In the genomic region with DNA sequence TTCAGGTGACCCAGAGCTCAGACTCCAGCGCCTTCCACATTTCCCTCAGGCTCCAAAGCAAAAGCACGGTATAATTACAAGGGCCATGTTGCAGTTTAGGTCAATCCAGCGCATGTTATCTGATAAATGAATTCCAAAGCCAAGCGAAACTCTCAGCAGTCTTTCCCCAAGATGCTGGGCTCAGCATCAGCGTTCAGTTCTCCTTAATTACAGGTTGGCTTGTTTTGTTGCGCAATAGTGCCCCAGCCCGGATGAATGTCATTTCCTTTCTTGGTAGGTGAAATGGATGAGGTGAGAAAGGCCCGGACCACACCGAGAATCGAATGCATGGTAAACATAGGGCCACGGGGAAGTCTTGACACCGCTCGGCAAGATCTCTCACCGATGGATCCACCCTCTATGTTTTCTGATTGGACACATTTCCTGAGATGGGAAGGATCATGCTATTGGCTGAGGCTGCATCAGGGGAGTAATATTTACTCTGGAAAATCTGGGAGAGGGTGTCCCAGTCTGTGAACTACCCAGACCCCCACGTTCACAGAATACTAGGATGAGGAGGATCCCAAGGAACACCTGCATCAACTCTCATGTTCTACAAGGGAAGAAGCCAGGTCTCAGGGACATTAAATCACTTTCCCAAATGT, we compare ENCODE assay signal across 28 cellular contexts.
DNase-seq lines count a peak whose midpoint lies in the region; ATAC-seq and TF ChIP-seq lines count a peak whose summit lies in the region.
"Had no signal": no experiment of that assay in that cellular context is flagged by ENCODE, and none has a peak within 500 bp of the region (broad histone marks: within the 10 kb centered on the region; RNA-seq: fewer than 3 reads in every experiment).

No MANE protein-coding gene starts in this region.

- POLR2A ChIA-PET in CD4-positive, alpha-beta memory T cell (lab: Charles Lee; ENCODE audit: partially characterized antibody): interaction anchor here (0.6 kb wide), 1 partner anchor 232 kb away, joined by 3 read pairs; no protein-coding TSS in a partner anchor
- POLR2A ChIA-PET in activated CD4-positive, alpha-beta memory T cell treated with anti-CD3 and anti-CD28 coated beads, Interleukin-2, amount 10 ng/mL, durations not matched to agents 7 days and 5 days (lab: Charles Lee): interaction anchor here (0.8 kb wide), 1 partner anchor 26 kb away, joined by 3 read pairs; no protein-coding TSS in a partner anchor
- POLR2A ChIA-PET in activated CD4-positive, alpha-beta T cell treated with anti-CD3 and anti-CD28 coated beads for 36 hours (lab: Charles Lee): interaction anchor here (0.6 kb wide), 1 partner anchor 18 kb away, joined by 5 read pairs; no protein-coding TSS in a partner anchor

- no peak for ATAC-seq in activated CD4-positive, alpha-beta T cell treated with anti-CD3 and anti-CD28 coated beads for 36 hours
- ATAC-seq: activated T-helper 17 cell treated with anti-CD3 and anti-CD28 coated beads, Interleukin-2, amount 50 U/mL, for 72 hours; gastrocnemius medialis; pancreas had no signal

- DNase-seq in CD4-positive, alpha-beta memory T cell: peak in 4 of 5 donors; percentile 12 to 42 (median 24)
- DNase-seq in ELF-1 (ENCODE audit: low read depth, low spot score): peak; percentile 69
- DNase-seq in activated CD4-positive, alpha-beta memory T cell treated with anti-CD3 and anti-CD28 coated beads, Interleukin-2, amount 10 ng/mL, durations not matched to agents 7 days and 5 days: peak; percentile 45
- no peak for DNase-seq in activated CD4-positive, alpha-beta T cell treated with anti-CD3 and anti-CD28 coated beads for 36 hours
- no peak for DNase-seq in CD1c-positive myeloid dendritic cell (ENCODE audit: extremely low spot score)
- no peak for DNase-seq in NCI-H2029 (lab: John Stamatoyannopoulos, UW)
- DNase-seq: activated CD4-positive, CD25-positive, alpha-beta regulatory T cell treated with anti-CD3 and anti-CD28 coated beads, Interleukin-2, amount 50 U/mL, for 72 hours; anterior cingulate cortex; Calu3; DMS79; gastrocnemius medialis; GDM1; NCI-H1092 treated with DMSO at 0.1 percent for 48 hours; NCI-H2029 treated with DMSO at 0.1 percent for 48 hours; NCI-H345; NCI-H774; pancreas; SHP77 treated with DMSO at 0.1 percent for 48 hours; stimulated activated CD4-positive, alpha-beta T cell treated with anti-CD3 and anti-CD28 coated beads, Interleukin-2, amount 100 ng/mL, for 24 hours; stimulated activated CD8-positive, alpha-beta memory T cell treated with anti-CD3 and anti-CD28 coated beads, Interleukin-4, amount 100 ng/mL, for 48 hours; thyroid gland had no signal

- no peaks in the 10 kb centered on the region for H3K27me3 Mint-ChIP-seq in CD4-positive, alpha-beta memory T cell
- no peaks in the 10 kb centered on the region for H3K27me3 Mint-ChIP-seq in activated CD4-positive, alpha-beta memory T cell treated with anti-CD3 and anti-CD28 coated beads, Interleukin-2, amount 10 ng/mL, durations not matched to agents 7 days and 5 days
- no peaks in the 10 kb centered on the region for H3K27me3 Mint-ChIP-seq in activated CD4-positive, alpha-beta T cell treated with anti-CD3 and anti-CD28 coated beads for 36 hours
- H3K27me3 Mint-ChIP-seq: activated naive CD8-positive, alpha-beta T cell; activated T-helper 17 cell treated with anti-CD3 and anti-CD28 coated beads, Interleukin-2, amount 50 U/mL, for 72 hours had no signal

- H3K9me3 Mint-ChIP-seq in CD4-positive, alpha-beta memory T cell: no peaks in the 10 kb centered on the region
- no peaks in the 10 kb centered on the region for H3K9me3 Mint-ChIP-seq in activated CD4-positive, alpha-beta memory T cell treated with anti-CD3 and anti-CD28 coated beads, Interleukin-2, amount 10 ng/mL, durations not matched to agents 7 days and 5 days
- H3K9me3 Mint-ChIP-seq in activated CD4-positive, alpha-beta T cell treated with anti-CD3 and anti-CD28 coated beads for 36 hours (ENCODE audit: low read depth): no peaks in the 10 kb centered on the region
- H3K9me3 Mint-ChIP-seq: activated T-helper 17 cell treated with anti-CD3 and anti-CD28 coated beads, Interleukin-2, amount 50 U/mL, for 72 hours; T-helper 2 cell treated with Interferon-gamma antibody and Interleukin-4, amounts not matched to agents 5 μg/mL and 100 μg/mL, for 36 hours had no signal

- H3K36me3 Mint-ChIP-seq in CD4-positive, alpha-beta memory T cell: peaks cover 0 to 11% of the 10 kb centered on the region in 2 donors
- no peaks in the 10 kb centered on the region for H3K36me3 Mint-ChIP-seq in activated CD4-positive, alpha-beta memory T cell treated with anti-CD3 and anti-CD28 coated beads, Interleukin-2, amount 10 ng/mL, durations not matched to agents 7 days and 5 days (ENCODE audit: low read depth)
- no peaks in the 10 kb centered on the region for H3K36me3 Mint-ChIP-seq in activated CD4-positive, alpha-beta T cell treated with anti-CD3 and anti-CD28 coated beads for 36 hours (ENCODE audit: low read depth)
- H3K36me3 Mint-ChIP-seq: activated naive CD8-positive, alpha-beta T cell had no signal

- H3K4me1 ChIP-seq in CD4-positive, alpha-beta memory T cell (ENCODE audit: insufficient read depth, low read length): no peaks in the 10 kb centered on the region
- H3K4me1 ChIP-seq in neutrophil (ENCODE audit: control insufficient read depth in 1 of 2, insufficient read depth in 1 of 2, low read depth in 1 of 2, low read length in 1 of 2): peaks cover 12 to 17% of the 10 kb centered on the region in 2 experiments
- H3K4me1 ChIP-seq: gastrocnemius medialis, pancreas, thyroid gland had no signal

- H3K4me3 ChIP-seq in CD4-positive, alpha-beta memory T cell (ENCODE audit: low read length in 2 of 2): no peak overlapping the region
- H3K4me3 ChIP-seq in neutrophil (ENCODE audit: low read depth in 1 of 2, low read length in 1 of 2): no peak overlapping the region
- H3K4me3 ChIP-seq: gastrocnemius medialis, lung, pancreas, right atrium auricular region, thyroid gland had no signal

- TF ChIP-seq CTCF in neutrophil (IDR thresholded peaks at IDR 0.05): no peak

- H3K36me3 ChIP-seq in CD4-positive, alpha-beta memory T cell (ENCODE audit: insufficient read depth, low read length): no peaks in the 10 kb centered on the region
- H3K36me3 ChIP-seq in neutrophil: no peaks in the 10 kb centered on the region
- H3K36me3 ChIP-seq: gastrocnemius medialis, pancreas, right atrium auricular region, thyroid gland had no signal

- H3K4me1 Mint-ChIP-seq in CD4-positive, alpha-beta memory T cell: peaks cover 0 to 18% (median 4%) of the 10 kb centered on the region in 4 donors
- peaks cover 11% of the 10 kb centered on the region for H3K4me1 Mint-ChIP-seq in activated CD4-positive, alpha-beta memory T cell treated with anti-CD3 and anti-CD28 coated beads, Interleukin-2, amount 10 ng/mL, durations not matched to agents 7 days and 5 days
- no peaks in the 10 kb centered on the region for H3K4me1 Mint-ChIP-seq in activated CD4-positive, alpha-beta T cell treated with anti-CD3 and anti-CD28 coated beads for 36 hours
- H3K4me1 Mint-ChIP-seq: activated T-helper 17 cell treated with anti-CD3 and anti-CD28 coated beads, Interleukin-2, amount 50 U/mL, for 72 hours had no signal

- CTCF ChIA-PET in CD4-positive, alpha-beta memory T cell (lab: Charles Lee; ENCODE audit: partially characterized antibody): no interaction called here
- CTCF ChIA-PET in activated CD4-positive, alpha-beta memory T cell treated with anti-CD3 and anti-CD28 coated beads, Interleukin-2, amount 10 ng/mL, durations not matched to agents 7 days and 5 days (lab: Charles Lee): no interaction called here
- CTCF ChIA-PET in activated CD4-positive, alpha-beta T cell treated with anti-CD3 and anti-CD28 coated beads for 36 hours (lab: Charles Lee): no interaction called here

- H3K27ac ChIP-seq in CD4-positive, alpha-beta memory T cell (ENCODE audit: low read depth, low read length): no peak overlapping the region
- H3K27ac ChIP-seq in neutrophil: peak overlapping the region; percentile 56
- H3K27ac ChIP-seq: C4-2B, gastrocnemius medialis, pancreas, right atrium auricular region, thyroid gland had no signal

- no peaks in the 10 kb centered on the region for H3K27me3 ChIP-seq in CD4-positive, alpha-beta memory T cell (ENCODE audit: insufficient read depth, low read length)
- H3K27me3 ChIP-seq in neutrophil: no peaks in the 10 kb centered on the region
- H3K27me3 ChIP-seq: gastrocnemius medialis, pancreas, right atrium auricular region, thyroid gland had no signal

- H3K9me3 ChIP-seq in CD4-positive, alpha-beta memory T cell (ENCODE audit: control insufficient read depth in 1 of 2, low read length in 2 of 2): no peaks in the 10 kb centered on the region
- H3K9me3 ChIP-seq in neutrophil: no peaks in the 10 kb centered on the region
- H3K9me3 ChIP-seq: gastrocnemius medialis, pancreas, right atrium auricular region, thyroid gland had no signal

- H3K4me3 Mint-ChIP-seq in CD4-positive, alpha-beta memory T cell: peak overlapping the region in 2 of 8 donors; percentile 14 to 20
- no peak overlapping the region for H3K4me3 Mint-ChIP-seq in activated CD4-positive, alpha-beta memory T cell treated with anti-CD3 and anti-CD28 coated beads, Interleukin-2, amount 10 ng/mL, durations not matched to agents 7 days and 5 days
- no peak overlapping the region for H3K4me3 Mint-ChIP-seq in activated CD4-positive, alpha-beta T cell treated with anti-CD3 and anti-CD28 coated beads for 36 hours
- H3K4me3 Mint-ChIP-seq: activated naive CD8-positive, alpha-beta T cell; activated T-helper 17 cell treated with anti-CD3 and anti-CD28 coated beads, Interleukin-2, amount 50 U/mL, for 72 hours; T-helper 2 cell treated with Interferon-gamma antibody and Interleukin-4, amounts not matched to agents 5 μg/mL and 100 μg/mL, for 36 hours had no signal

- peak overlapping the region in 5 of 7 donors; percentile 11 to 79 (median 48) for H3K27ac Mint-ChIP-seq in CD4-positive, alpha-beta memory T cell
- H3K27ac Mint-ChIP-seq in activated CD4-positive, alpha-beta memory T cell treated with anti-CD3 and anti-CD28 coated beads, Interleukin-2, amount 10 ng/mL, durations not matched to agents 7 days and 5 days: no peak overlapping the region
- H3K27ac Mint-ChIP-seq in activated CD4-positive, alpha-beta T cell treated with anti-CD3 and anti-CD28 coated beads for 36 hours: no peak overlapping the region
- H3K27ac Mint-ChIP-seq: activated naive CD8-positive, alpha-beta T cell; activated T-helper 17 cell treated with anti-CD3 and anti-CD28 coated beads, Interleukin-2, amount 50 U/mL, for 72 hours; T-helper 2 cell treated with Interferon-gamma antibody and Interleukin-4, amounts not matched to agents 5 μg/mL and 100 μg/mL, for 36 hours had no signal

- intact Hi-C loops in CD4-positive, alpha-beta memory T cell (cut with micrococcal nuclease): no loop called here
- intact Hi-C loops in activated CD4-positive, alpha-beta T cell treated with anti-CD3 and anti-CD28 coated beads for 36 hours (cut with DNase I, micrococcal nuclease): no loop called here

Comparison
In these comparisons a context has a peak if more than half of its experiments do, and no peak if none do; other contexts are left out.
1. DNase-seq: peak in CD4-positive, alpha-beta memory T cell (4 of 5), ELF-1 (single experiment) and activated CD4-positive, alpha-beta memory T cell treated with anti-CD3 and anti-CD28 coated beads, Interleukin-2, amount 10 ng/mL, durations not matched to agents 7 days and 5 days (single experiment); none in activated CD4-positive, alpha-beta T cell treated with anti-CD3 and anti-CD28 coated beads for 36 hours (single experiment), CD1c-positive myeloid dendritic cell (single experiment) and NCI-H2029 (single experiment).
2. H3K27ac Mint-ChIP-seq: peak in CD4-positive, alpha-beta memory T cell (5 of 7); none in activated CD4-positive, alpha-beta memory T cell treated with anti-CD3 and anti-CD28 coated beads, Interleukin-2, amount 10 ng/mL, durations not matched to agents 7 days and 5 days (single experiment) and activated CD4-positive, alpha-beta T cell treated with anti-CD3 and anti-CD28 coated beads for 36 hours (single experiment).